Comparison of ENCODE assay signal across 8 cellular contexts in genomic region chr11:6234314-6235031, GRCh38.
A peak's percentile ranks its signal among the peaks of the same experiment; 100 is the strongest.
DNase-seq lines count a peak whose midpoint lies in the region; ATAC-seq lines count a peak whose summit lies in the region.

Gene FHIP1B (minus strand): TSS chr11:6234636. CDS start chr11:6224516, 10,120 bp downstream.

- peak within 1 kb of the TSS; percentile 94 for H3K4me3 Mint-ChIP-seq in central memory CD8-positive, alpha-beta T cell

- peaks cover 53% of the 10 kb centered on the region for H3K4me1 Mint-ChIP-seq in central memory CD8-positive, alpha-beta T cell

- H3K27me3 Mint-ChIP-seq in central memory CD8-positive, alpha-beta T cell, result no peaks in the 10 kb centered on the region

- H3K9me3 Mint-ChIP-seq in central memory CD8-positive, alpha-beta T cell, result no peaks in the 10 kb centered on the region

- H3K27ac Mint-ChIP-seq in central memory CD8-positive, alpha-beta T cell (ENCODE audit: low read depth), result peak within 1 kb of the TSS; percentile 97

- ATAC-seq in GM19023 (IDR thresholded peaks at IDR 0.05; ENCODE audit: unreplicated experiment) (peak; percentile 95), HG03280 (IDR thresholded peaks at IDR 0.05; ENCODE audit: unreplicated experiment) (peak; percentile 94)
- peak; percentile 89 for ATAC-seq in central memory CD8-positive, alpha-beta T cell (replicated peaks; ENCODE audit: extremely low read depth, poor library complexity, severe bottlenecking)

- DNase-seq in AG08395 (ENCODE audit: low spot score) (peak; percentile 98), NCI-H345 treated with DMSO at 0.1 percent for 48 hours (lab: John Stamatoyannopoulos, UW; ENCODE audit: unreplicated experiment) (peak; percentile 100), iris pigment epithelial cell (ENCODE audit: low read depth) (peak; percentile 100)
- DNase-seq in activated CD4-positive, CD25-positive, alpha-beta regulatory T cell treated with anti-CD3 and anti-CD28 coated beads, Interleukin-2, amount 50 U/mL, for 16 hours (ENCODE audit: low read depth, low spot score), result peak; percentile 98
- peak; percentile 97 to 99 for DNase-seq in central memory CD8-positive, alpha-beta T cell (ENCODE audit: low spot score in 2 of 2)
- peak; percentile 97 for DNase-seq in stimulated activated CD4-positive, alpha-beta T cell treated with anti-CD3 and anti-CD28 coated beads, Interleukin-12 subunit alpha, Interleukin-12 subunit beta, amount 100 ng/mL, for 4 hours

- H3K36me3 Mint-ChIP-seq in central memory CD8-positive, alpha-beta T cell (ENCODE audit: insufficient read depth), result peaks cover 9% of the 10 kb centered on the region

Comparison
In these comparisons a context has a peak if more than half of its experiments do, and no peak if none do; other contexts are left out.
1. Peak in every context shown above with its lines: DNase-seq and ATAC-seq.